In the genomic region with DNA sequence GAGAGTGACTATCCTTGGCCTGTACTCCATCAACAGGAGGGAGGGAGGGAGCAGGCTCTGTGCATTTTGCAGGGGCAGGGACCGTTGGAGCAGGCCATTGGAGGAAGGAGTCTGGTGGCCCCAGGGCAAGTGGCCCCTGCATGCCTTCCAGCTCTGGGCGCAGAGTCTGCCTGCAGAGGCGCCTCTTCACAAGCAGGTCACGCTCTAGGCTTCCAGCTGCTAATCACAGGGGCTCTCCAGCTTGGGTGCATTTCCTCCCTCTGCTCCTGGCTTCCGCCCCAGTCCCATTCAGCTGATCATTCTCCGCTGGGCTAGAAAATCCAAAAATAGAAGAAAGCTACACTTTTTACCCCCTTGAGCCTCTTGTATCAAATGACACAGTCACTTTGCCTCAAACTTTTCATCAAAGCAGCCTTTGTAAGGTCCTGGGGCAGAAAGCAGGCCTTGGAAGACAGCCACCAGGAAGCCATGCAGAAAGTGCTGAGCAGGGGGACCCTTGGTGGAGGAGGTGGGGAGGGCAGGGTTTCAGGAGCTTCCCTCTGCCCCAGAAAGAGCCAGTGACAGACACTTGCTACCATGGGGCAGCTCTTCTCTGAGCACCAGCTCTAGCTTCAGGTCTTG, we compare ENCODE assay signal across 9 cellular contexts. TPM values are rescaled to one million over a fixed set of nuclear protein-coding genes. Genes with fewer than 3 reads are reported as not detected.
DNase-seq lines count a peak whose midpoint lies in the region; ATAC-seq and TF ChIP-seq lines count a peak whose summit lies in the region.
"Had no signal": no experiment of that assay in that cellular context is flagged by ENCODE, and none has a peak within 500 bp of the region (broad histone marks: within the 10 kb centered on the region; RNA-seq: fewer than 3 reads in every experiment).

No MANE protein-coding gene starts in this region.

- peak; percentile 65 for ATAC-seq in GM19023 (IDR thresholded peaks at IDR 0.05; ENCODE audit: unreplicated experiment)
- ATAC-seq in HG03565 (IDR thresholded peaks at IDR 0.05; ENCODE audit: unreplicated experiment), result peak; percentile 37
- peak; percentile 77 for ATAC-seq in Right ventricle myocardium inferior

- peak in 1 of 4 donors; percentile 11 for TF ChIP-seq EP300 in sigmoid colon (IDR thresholded peaks at IDR 0.05)

- H3K9ac ChIP-seq in smooth muscle cell (ENCODE audit: low read depth), result no peak overlapping the region

- H3K4me1 ChIP-seq in sigmoid colon (peaks cover 0 to 42% (median 30%) of the 10 kb centered on the region in 4 donors), smooth muscle cell (ENCODE audit: low read depth) (peaks cover 28% of the 10 kb centered on the region)

- TF ChIP-seq CTCF in sigmoid colon (IDR thresholded peaks at IDR 0.05), result no peak
- TF ChIP-seq CTCF in smooth muscle cell (IDR thresholded peaks at IDR 0.05; ENCODE audit: borderline replicate concordance, insufficient read depth, poor library complexity, severe bottlenecking), result no peak

- no peak overlapping the region for H3K4me2 ChIP-seq in smooth muscle cell

- H4K20me1 ChIP-seq in smooth muscle cell (ENCODE audit: low read depth), result no peaks in the 10 kb centered on the region

- H2AFZ ChIP-seq in smooth muscle cell (ENCODE audit: low read depth), result no peak overlapping the region

- no peak for TF ChIP-seq POLR2A in sigmoid colon (IDR thresholded peaks at IDR 0.05)

- H3K27me3 ChIP-seq in sigmoid colon (no peaks in the 10 kb centered on the region), smooth muscle cell (ENCODE audit: low read depth) (no peaks in the 10 kb centered on the region)

- H3K9me3 ChIP-seq in sigmoid colon (no peaks in the 10 kb centered on the region), smooth muscle cell (replicated peaks; ENCODE audit: low read depth) (no peaks in the 10 kb centered on the region)

- peak overlapping the region; percentile 47 to 68 (median 50) for H3K27ac ChIP-seq in sigmoid colon
- H3K27ac ChIP-seq in smooth muscle cell (ENCODE audit: low read depth), result no peak overlapping the region

- H3F3A ChIP-seq in smooth muscle cell (ENCODE audit: low read depth), result no peaks in the 10 kb centered on the region

- no peak for DNase-seq in Right ventricle myocardium inferior (ENCODE audit: missing footprints)
- DNase-seq in sigmoid colon, result peak; percentile 87
- DNase-seq in kidney glomerular epithelial cell (lab: John Stamatoyannopoulos, UW), result no peak
- no peak for DNase-seq in NCI-H1092 (lab: John Stamatoyannopoulos, UW)
- no peak for DNase-seq in NCI-H226
- DNase-seq in smooth muscle cell (lab: John Stamatoyannopoulos, UW; ENCODE audit: unreplicated experiment), result no peak

- intact Hi-C loops in Right ventricle myocardium inferior (cut with DNase I) (no loop called here), sigmoid colon (cut with DNase I) (no loop called here)

- WGBS in sigmoid colon, 2 donors, result 37 to 75% methylated on average over 6 of the region's 6 CpGs
- WGBS in smooth muscle cell (ENCODE audit: low lambda C conversion rate), result 55% methylated on average over 5 of the region's 6 CpGs

- H3K79me2 ChIP-seq in smooth muscle cell (ENCODE audit: low read depth), result no peaks in the 10 kb centered on the region

- H3K4me3 ChIP-seq in sigmoid colon (no peak overlapping the region), smooth muscle cell (no peak overlapping the region)

- H3K36me3 ChIP-seq in sigmoid colon (no peaks in the 10 kb centered on the region), smooth muscle cell (ENCODE audit: low read depth) (no peaks in the 10 kb centered on the region)

RNA-seq across cellular contexts. Expression of a gene that starts 11.3 kb away (rescaled TPM):
- total RNA-seq in Right ventricle myocardium inferior, result not detected
- total RNA-seq in sigmoid colon, result not detected
- polyA plus RNA-seq in sigmoid colon, result not detected
- not detected in 2 replicates for total RNA-seq in smooth muscle cell
- not detected in 2 replicates for polyA plus RNA-seq in smooth muscle cell
- polyA plus RNA-seq: esophagus had no signal

RNA-seq across cellular contexts. Expression of a gene that starts 51.7 kb away (rescaled TPM):
- 415 TPM for total RNA-seq in Right ventricle myocardium inferior
- total RNA-seq in sigmoid colon, result 100 to 1,000 TPM; 124 to 146 (median 136) TPM
- polyA plus RNA-seq in sigmoid colon, result 10 to 100 TPM; 17.1 to 37.2 (median 24.7) TPM
- total RNA-seq in smooth muscle cell, result 72.8 and 85.6 TPM in 2 replicates
- 30.3 and 34.1 TPM in 2 replicates for polyA plus RNA-seq in smooth muscle cell

RNA-seq across cellular contexts. Expression of a gene that starts 51.7 kb away (rescaled TPM):
- 6.7 TPM for total RNA-seq in Right ventricle myocardium inferior
- total RNA-seq in sigmoid colon, result 1 to 10 TPM; 1.9 to 7.1 (median 3.6) TPM
- polyA plus RNA-seq in sigmoid colon, result 1 to 10 TPM; 1.8 to 4.3 (median 2.1) TPM
- total RNA-seq in smooth muscle cell, result 2.1 and 3.2 TPM in 2 replicates
- polyA plus RNA-seq in smooth muscle cell, result 3.0 and 5.7 TPM in 2 replicates
